1 cellular context compared by ENCODE assay signal in the genomic region with DNA sequence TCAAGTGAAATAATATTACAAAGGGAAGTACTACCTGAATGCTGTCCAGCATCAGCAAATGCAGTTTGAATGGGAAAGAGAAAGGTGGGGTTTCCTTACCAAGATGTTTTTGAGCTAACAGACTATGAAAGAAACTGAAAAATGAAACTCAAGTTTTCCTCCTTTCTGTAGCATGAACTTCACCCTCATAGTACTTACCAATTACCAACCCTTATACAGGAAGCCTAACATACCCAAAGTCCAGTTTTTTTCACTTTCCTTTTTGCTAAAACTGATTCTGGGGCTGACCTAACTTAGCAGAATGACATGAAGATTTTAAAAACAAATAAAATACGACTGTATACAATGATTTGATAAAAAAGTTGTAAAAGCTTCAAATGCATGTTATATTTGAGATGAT.
TF ChIP-seq lines count a peak whose summit lies in the region.

No MANE protein-coding gene starts in this region.

TF ChIP-seq in GM12878, 131 proteins besides CTCF, POLR2A, EP300 and RAD21:
- TF ChIP-seq IKZF1 (conservative IDR thresholded peaks at IDR 0.05) (0 out of 2 replicates have a peak, but pooled peaks have one; percentile 18), JUNB (IDR thresholded peaks at IDR 0.05) (peak; percentile 22; the same call in 1 of the 2 replicates), ZSCAN29 (IDR thresholded peaks at IDR 0.05) (no peak), SMAD5 (IDR thresholded peaks at IDR 0.05; ENCODE audit: low read depth) (no peak), JUND (IDR thresholded peaks at IDR 0.05; ENCODE audit: low read depth, low read length) (no peak), RBBP5 (conservative IDR thresholded peaks at IDR 0.05) (no peak), IKZF2 (IDR thresholded peaks at IDR 0.05) (peak; percentile 31 to 41; a peak in 3 of 4 replicates), RUNX3 (IDR thresholded peaks at IDR 0.05; ENCODE audit: low read length) (peak; percentile 13; the same call in 1 of the 2 replicates), MTA2 (IDR thresholded peaks at IDR 0.05; ENCODE audit: low read depth) (no peak), NFXL1 (IDR thresholded peaks at IDR 0.05; ENCODE audit: borderline replicate concordance) (no peak), KLF5 (IDR thresholded peaks at IDR 0.05; ENCODE audit: partially characterized antibody) (no peak), KAT2A (conservative IDR thresholded peaks at IDR 0.05; ENCODE audit: control insufficient read depth, low read depth, low read length) (no peak), NRF1 (conservative IDR thresholded peaks at IDR 0.05; ENCODE audit: low read depth, low read length) (no peak), DPF2 (IDR thresholded peaks at IDR 0.05) (no peak), NFYA (IDR thresholded peaks at IDR 0.05; ENCODE audit: borderline replicate concordance, low read depth, low read length) (no peak), SPI1 (IDR thresholded peaks at IDR 0.05; ENCODE audit: borderline replicate concordance, insufficient read depth, low read depth, low read length) (no peak), IRF4 (IDR thresholded peaks at IDR 0.05; ENCODE audit: low read depth, low read length) (no peak), RELA (IDR thresholded peaks at IDR 0.05; ENCODE audit: borderline replicate concordance, partially characterized antibody) (no peak), ETV6 (conservative IDR thresholded peaks at IDR 0.05 in 1 of 2, IDR thresholded peaks at IDR 0.05 in 1 of 2; ENCODE audit: borderline replicate concordance in 1 of 2, low read depth in 1 of 2) (peak in 1 of 2 experiments; percentile 59; a peak in 1 of 4 replicates), SIN3A (IDR thresholded peaks at IDR 0.05; ENCODE audit: low read depth, low read length) (no peak), PML (IDR thresholded peaks at IDR 0.05; ENCODE audit: low read length) (no peak)
- TF ChIP-seq, protein P1, sequence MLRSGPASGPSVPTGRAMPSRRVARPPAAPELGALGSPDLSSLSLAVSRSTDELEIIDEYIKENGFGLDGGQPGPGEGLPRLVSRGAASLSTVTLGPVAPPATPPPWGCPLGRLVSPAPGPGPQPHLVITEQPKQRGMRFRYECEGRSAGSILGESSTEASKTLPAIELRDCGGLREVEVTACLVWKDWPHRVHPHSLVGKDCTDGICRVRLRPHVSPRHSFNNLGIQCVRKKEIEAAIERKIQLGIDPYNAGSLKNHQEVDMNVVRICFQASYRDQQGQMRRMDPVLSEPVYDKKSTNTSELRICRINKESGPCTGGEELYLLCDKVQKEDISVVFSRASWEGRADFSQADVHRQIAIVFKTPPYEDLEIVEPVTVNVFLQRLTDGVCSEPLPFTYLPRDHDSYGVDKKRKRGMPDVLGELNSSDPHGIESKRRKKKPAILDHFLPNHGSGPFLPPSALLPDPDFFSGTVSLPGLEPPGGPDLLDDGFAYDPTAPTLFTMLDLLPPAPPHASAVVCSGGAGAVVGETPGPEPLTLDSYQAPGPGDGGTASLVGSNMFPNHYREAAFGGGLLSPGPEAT (IDR thresholded peaks at IDR 0.05; ENCODE audit: low read depth) = no peak
- TF ChIP-seq, protein P2, sequence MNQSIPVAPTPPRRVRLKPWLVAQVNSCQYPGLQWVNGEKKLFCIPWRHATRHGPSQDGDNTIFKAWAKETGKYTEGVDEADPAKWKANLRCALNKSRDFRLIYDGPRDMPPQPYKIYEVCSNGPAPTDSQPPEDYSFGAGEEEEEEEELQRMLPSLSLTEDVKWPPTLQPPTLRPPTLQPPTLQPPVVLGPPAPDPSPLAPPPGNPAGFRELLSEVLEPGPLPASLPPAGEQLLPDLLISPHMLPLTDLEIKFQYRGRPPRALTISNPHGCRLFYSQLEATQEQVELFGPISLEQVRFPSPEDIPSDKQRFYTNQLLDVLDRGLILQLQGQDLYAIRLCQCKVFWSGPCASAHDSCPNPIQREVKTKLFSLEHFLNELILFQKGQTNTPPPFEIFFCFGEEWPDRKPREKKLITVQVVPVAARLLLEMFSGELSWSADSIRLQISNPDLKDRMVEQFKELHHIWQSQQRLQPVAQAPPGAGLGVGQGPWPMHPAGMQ (IDR thresholded peaks at IDR 0.05; ENCODE audit: borderline replicate concordance) = no peak
- TF ChIP-seq, protein P3, sequence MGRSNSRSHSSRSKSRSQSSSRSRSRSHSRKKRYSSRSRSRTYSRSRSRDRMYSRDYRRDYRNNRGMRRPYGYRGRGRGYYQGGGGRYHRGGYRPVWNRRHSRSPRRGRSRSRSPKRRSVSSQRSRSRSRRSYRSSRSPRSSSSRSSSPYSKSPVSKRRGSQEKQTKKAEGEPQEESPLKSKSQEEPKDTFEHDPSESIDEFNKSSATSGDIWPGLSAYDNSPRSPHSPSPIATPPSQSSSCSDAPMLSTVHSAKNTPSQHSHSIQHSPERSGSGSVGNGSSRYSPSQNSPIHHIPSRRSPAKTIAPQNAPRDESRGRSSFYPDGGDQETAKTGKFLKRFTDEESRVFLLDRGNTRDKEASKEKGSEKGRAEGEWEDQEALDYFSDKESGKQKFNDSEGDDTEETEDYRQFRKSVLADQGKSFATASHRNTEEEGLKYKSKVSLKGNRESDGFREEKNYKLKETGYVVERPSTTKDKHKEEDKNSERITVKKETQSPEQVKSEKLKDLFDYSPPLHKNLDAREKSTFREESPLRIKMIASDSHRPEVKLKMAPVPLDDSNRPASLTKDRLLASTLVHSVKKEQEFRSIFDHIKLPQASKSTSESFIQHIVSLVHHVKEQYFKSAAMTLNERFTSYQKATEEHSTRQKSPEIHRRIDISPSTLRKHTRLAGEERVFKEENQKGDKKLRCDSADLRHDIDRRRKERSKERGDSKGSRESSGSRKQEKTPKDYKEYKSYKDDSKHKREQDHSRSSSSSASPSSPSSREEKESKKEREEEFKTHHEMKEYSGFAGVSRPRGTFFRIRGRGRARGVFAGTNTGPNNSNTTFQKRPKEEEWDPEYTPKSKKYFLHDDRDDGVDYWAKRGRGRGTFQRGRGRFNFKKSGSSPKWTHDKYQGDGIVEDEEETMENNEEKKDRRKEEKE (IDR thresholded peaks at IDR 0.05) = no peak
- TF ChIP-seq, protein P4, sequence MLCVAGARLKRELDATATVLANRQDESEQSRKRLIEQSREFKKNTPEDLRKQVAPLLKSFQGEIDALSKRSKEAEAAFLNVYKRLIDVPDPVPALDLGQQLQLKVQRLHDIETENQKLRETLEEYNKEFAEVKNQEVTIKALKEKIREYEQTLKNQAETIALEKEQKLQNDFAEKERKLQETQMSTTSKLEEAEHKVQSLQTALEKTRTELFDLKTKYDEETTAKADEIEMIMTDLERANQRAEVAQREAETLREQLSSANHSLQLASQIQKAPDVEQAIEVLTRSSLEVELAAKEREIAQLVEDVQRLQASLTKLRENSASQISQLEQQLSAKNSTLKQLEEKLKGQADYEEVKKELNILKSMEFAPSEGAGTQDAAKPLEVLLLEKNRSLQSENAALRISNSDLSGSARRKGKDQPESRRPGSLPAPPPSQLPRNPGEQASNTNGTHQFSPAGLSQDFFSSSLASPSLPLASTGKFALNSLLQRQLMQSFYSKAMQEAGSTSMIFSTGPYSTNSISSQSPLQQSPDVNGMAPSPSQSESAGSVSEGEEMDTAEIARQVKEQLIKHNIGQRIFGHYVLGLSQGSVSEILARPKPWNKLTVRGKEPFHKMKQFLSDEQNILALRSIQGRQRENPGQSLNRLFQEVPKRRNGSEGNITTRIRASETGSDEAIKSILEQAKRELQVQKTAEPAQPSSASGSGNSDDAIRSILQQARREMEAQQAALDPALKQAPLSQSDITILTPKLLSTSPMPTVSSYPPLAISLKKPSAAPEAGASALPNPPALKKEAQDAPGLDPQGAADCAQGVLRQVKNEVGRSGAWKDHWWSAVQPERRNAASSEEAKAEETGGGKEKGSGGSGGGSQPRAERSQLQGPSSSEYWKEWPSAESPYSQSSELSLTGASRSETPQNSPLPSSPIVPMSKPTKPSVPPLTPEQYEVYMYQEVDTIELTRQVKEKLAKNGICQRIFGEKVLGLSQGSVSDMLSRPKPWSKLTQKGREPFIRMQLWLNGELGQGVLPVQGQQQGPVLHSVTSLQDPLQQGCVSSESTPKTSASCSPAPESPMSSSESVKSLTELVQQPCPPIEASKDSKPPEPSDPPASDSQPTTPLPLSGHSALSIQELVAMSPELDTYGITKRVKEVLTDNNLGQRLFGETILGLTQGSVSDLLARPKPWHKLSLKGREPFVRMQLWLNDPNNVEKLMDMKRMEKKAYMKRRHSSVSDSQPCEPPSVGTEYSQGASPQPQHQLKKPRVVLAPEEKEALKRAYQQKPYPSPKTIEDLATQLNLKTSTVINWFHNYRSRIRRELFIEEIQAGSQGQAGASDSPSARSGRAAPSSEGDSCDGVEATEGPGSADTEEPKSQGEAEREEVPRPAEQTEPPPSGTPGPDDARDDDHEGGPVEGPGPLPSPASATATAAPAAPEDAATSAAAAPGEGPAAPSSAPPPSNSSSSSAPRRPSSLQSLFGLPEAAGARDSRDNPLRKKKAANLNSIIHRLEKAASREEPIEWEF (IDR thresholded peaks at IDR 0.05; ENCODE audit: insufficient replicate concordance, low read depth, low read length) = no peak
- TF ChIP-seq, protein P5, sequence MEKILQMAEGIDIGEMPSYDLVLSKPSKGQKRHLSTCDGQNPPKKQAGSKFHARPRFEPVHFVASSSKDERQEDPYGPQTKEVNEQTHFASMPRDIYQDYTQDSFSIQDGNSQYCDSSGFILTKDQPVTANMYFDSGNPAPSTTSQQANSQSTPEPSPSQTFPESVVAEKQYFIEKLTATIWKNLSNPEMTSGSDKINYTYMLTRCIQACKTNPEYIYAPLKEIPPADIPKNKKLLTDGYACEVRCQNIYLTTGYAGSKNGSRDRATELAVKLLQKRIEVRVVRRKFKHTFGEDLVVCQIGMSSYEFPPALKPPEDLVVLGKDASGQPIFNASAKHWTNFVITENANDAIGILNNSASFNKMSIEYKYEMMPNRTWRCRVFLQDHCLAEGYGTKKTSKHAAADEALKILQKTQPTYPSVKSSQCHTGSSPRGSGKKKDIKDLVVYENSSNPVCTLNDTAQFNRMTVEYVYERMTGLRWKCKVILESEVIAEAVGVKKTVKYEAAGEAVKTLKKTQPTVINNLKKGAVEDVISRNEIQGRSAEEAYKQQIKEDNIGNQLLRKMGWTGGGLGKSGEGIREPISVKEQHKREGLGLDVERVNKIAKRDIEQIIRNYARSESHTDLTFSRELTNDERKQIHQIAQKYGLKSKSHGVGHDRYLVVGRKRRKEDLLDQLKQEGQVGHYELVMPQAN (conservative IDR thresholded peaks at IDR 0.05) = no peak
